In genomic region chr5:132190161-132190817, GRCh38 we compare ENCODE assay signal across 9 cellular contexts. TPM values are rescaled to one million over a fixed set of nuclear protein-coding genes. Genes with fewer than 3 reads are reported as not detected.
DNase-seq lines count a peak whose midpoint lies in the region; ATAC-seq, FAIRE-seq and TF ChIP-seq lines count a peak whose summit lies in the region.
"Had no signal": no experiment of that assay in that cellular context is flagged by ENCODE, and none has a peak within 500 bp of the region (broad histone marks: within the 10 kb centered on the region; RNA-seq: fewer than 3 reads in every experiment).

No MANE protein-coding gene starts in this region.

- H3K27me3 ChIP-seq in kidney epithelial cell (ENCODE audit: control insufficient read depth, insufficient read depth, low read length) (no peaks in the 10 kb centered on the region), thyroid gland (no peaks in the 10 kb centered on the region)
- H3K27me3 ChIP-seq: BLaER1 treated with 17β-estradiol and CSF1 and Interleukin-3, amounts not matched to agents 10 nM and 100 nM had no signal

- 8 to 12% methylated on average over 3 of the region's 3 CpGs for WGBS in thyroid gland, 2 donors

- no peak overlapping the region for H3K27ac ChIP-seq in thyroid gland
- H3K27ac ChIP-seq: BLaER1 treated with 17β-estradiol and CSF1 and Interleukin-3, amounts not matched to agents 10 nM and 100 nM had no signal

- no peaks in the 10 kb centered on the region for H3K4me1 ChIP-seq in thyroid gland
- H3K4me1 ChIP-seq: BLaER1 treated with 17β-estradiol and CSF1 and Interleukin-3, amounts not matched to agents 10 nM and 100 nM had no signal

- H3K4me3 ChIP-seq in kidney epithelial cell (ENCODE audit: low read depth, low read length) (no peak overlapping the region), thyroid gland (replicated peaks in 1 of 3) (no peak overlapping the region)
- H3K4me3 ChIP-seq: BLaER1 treated with 17β-estradiol and CSF1 and Interleukin-3, amounts not matched to agents 10 nM and 100 nM had no signal

- H3K36me3 ChIP-seq in kidney epithelial cell (ENCODE audit: control insufficient read depth, insufficient read depth, low read length) (no peaks in the 10 kb centered on the region), thyroid gland (peaks cover 0 to 7% of the 10 kb centered on the region in 2 donors)

- ATAC-seq in GM21526 (IDR thresholded peaks at IDR 0.05; ENCODE audit: low FRiP score, unreplicated experiment): peak; percentile 90

- intact Hi-C loops in thyroid gland (cut with DNase I): no loop called here

- in situ Hi-C loops in T47D (cut with HindIII; ENCODE audit: low pct_unique_long_range_greater_than_20kb, low sequenced_read_pairs): no loop called here

- TF ChIP-seq CTCF in kidney epithelial cell (IDR thresholded peaks at IDR 0.05; ENCODE audit: insufficient read depth, low read length, poor library complexity, severe bottlenecking): peak; percentile 91
- peak; percentile 21 to 70 (median 51) for TF ChIP-seq CTCF in thyroid gland (IDR thresholded peaks at IDR 0.05)

- DNase-seq in NCI-H510A treated with DMSO at 0.1 percent for 48 hours (lab: John Stamatoyannopoulos, UW) (peak; percentile 62), NCI-H510A (lab: John Stamatoyannopoulos, UW) (no peak), HTR-8/SVneo (ENCODE audit: insufficient read length, low spot score) (peak; percentile 79), NOMO-1 (lab: John Stamatoyannopoulos, UW; ENCODE audit: unreplicated experiment in 2 of 2) (peak; percentile 56 to 86), T47D (ENCODE audit: low read depth in 1 of 2, low spot score in 1 of 2) (peak; percentile 16 to 29), kidney epithelial cell (ENCODE audit: low read depth) (peak; percentile 23), thyroid gland (no peak)

- no peaks in the 10 kb centered on the region for H3K9me3 ChIP-seq in thyroid gland
- H3K9me3 ChIP-seq: BLaER1 treated with 17β-estradiol and CSF1 and Interleukin-3, amounts not matched to agents 10 nM and 100 nM had no signal

- no peak for FAIRE-seq in HTR-8/SVneo (lab: Jason Lieb, UNC)

- TF ChIP-seq POLR2A in thyroid gland (IDR thresholded peaks at IDR 0.05): no peak

RNA-seq across cellular contexts. Expression of gene P4HA2, which starts 37.4 kb away (rescaled TPM):
- total RNA-seq in kidney epithelial cell: 71.5 and 77.5 TPM in 2 replicates
- 10 to 100 TPM; 21.3 to 32.0 (median 29.6) TPM for total RNA-seq in thyroid gland

Comparison
In these comparisons a context has a peak if more than half of its experiments do, and no peak if none do; other contexts are left out.
1. DNase-seq: peak in NCI-H510A treated with DMSO at 0.1 percent for 48 hours (single experiment), HTR-8/SVneo (single experiment), NOMO-1 (2 of 2), T47D (2 of 2) and kidney epithelial cell (single experiment); none in NCI-H510A (single experiment) and thyroid gland (0 of 2).